ENCODE assay signal across 10 cellular contexts in the genomic region with DNA sequence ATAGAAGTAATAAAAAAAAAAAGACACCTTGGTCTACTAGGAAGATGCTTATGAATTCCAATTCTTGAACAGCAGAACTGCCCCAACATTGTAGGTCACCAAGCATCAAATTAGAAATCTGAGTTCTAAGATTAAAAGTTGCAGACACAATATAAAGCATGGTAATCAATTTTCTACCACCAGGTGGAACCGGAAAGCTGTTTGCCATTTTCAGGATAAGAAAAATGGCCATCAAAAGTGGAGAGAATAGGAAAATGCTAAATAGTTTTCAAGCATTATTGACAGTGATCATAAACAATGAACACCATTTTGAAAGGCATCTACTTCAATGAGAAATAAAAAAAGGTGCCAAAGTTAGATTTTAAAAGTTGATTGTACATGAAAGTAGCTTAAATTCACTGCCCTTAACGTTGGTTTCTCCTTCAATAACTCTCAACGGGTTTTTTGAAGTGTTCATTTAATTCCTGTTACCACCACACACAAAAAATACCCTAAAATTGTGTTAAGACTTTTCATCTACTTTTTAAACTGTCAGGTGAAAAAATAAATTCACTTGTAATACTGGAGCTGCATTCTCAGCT.
A peak's percentile ranks its signal among the peaks of the same experiment; 100 is the strongest.
DNase-seq lines count a peak whose midpoint lies in the region; ATAC-seq, FAIRE-seq and TF ChIP-seq lines count a peak whose summit lies in the region.
"Had no signal": no experiment of that assay in that cellular context is flagged by ENCODE, and none has a peak within 500 bp of the region (broad histone marks: within the 10 kb centered on the region; RNA-seq: fewer than 3 reads in every experiment).

No MANE protein-coding gene starts in this region.

- no peak overlapping the region for H3K27ac ChIP-seq in pancreas

- ATAC-seq in pancreas (peak in 2 of 4 donors; percentile 40 to 43), T-helper 17 cell (no peak)
- no peak for ATAC-seq in stimulated activated naive B cell treated with anti-CD40 and anti-IgM and Interleukin-4, amounts not matched to agents 10 μg/mL and 1 μg/mL and 100 μg/mL, for 72 hours (replicated peaks)
- ATAC-seq: stimulated activated effector memory CD8-positive, alpha-beta T cell treated with anti-CD3 and anti-CD28 coated beads, Interleukin-12 subunit alpha, Interleukin-12 subunit beta, amount 100 ng/mL, for 72 hours had no signal

- no peak for FAIRE-seq in pancreas (lab: Jason Lieb, UNC)

- H3K4me1 ChIP-seq in pancreas, result no peaks in the 10 kb centered on the region

- H3K27me3 Mint-ChIP-seq in T-helper 17 cell (peaks cover 9% of the 10 kb centered on the region), immature natural killer cell (ENCODE audit: low read depth in 3 of 3) (no peaks in the 10 kb centered on the region)
- H3K27me3 Mint-ChIP-seq in stimulated activated naive B cell treated with anti-CD40 and anti-IgM and Interleukin-4, amounts not matched to agents 10 μg/mL and 1 μg/mL and 100 μg/mL, for 72 hours, result no peaks in the 10 kb centered on the region
- H3K27me3 Mint-ChIP-seq: activated B cell treated with CpG ODN at 0.5 μM for 24 hours had no signal

- 37 to 62% methylated on average over 3 of the region's 3 CpGs for WGBS in pancreas, 2 donors

- DNase-seq in GM03348 (ENCODE audit: low spot score) (peak; percentile 20), NCI-H1694 (lab: John Stamatoyannopoulos, UW) (peak; percentile 10), dedifferentiated amniotic fluid mesenchymal stem cell (ENCODE audit: extremely low spot score) (peak; percentile 58), pancreas (no peak), DMS79 treated with DMSO at 0.1 percent for 48 hours (lab: John Stamatoyannopoulos, UW) (no peak), T-helper 17 cell (no peak), immature natural killer cell (no peak)
- no peak for DNase-seq in stimulated activated naive B cell treated with anti-CD40 and anti-IgM and Interleukin-4, amounts not matched to agents 10 μg/mL and 1 μg/mL and 100 μg/mL, for 72 hours
- DNase-seq: activated B cell treated with CpG ODN at 0.5 μM for 24 hours had no signal

- no peak overlapping the region for H3K4me3 ChIP-seq in pancreas

- H3K36me3 ChIP-seq in pancreas, result no peaks in the 10 kb centered on the region

- H3K27me3 ChIP-seq in pancreas, result peaks cover 0 to 5% (median 1%) of the 10 kb centered on the region in 4 donors

- no peaks in the 10 kb centered on the region for H3K9me3 ChIP-seq in pancreas
- no peaks in the 10 kb centered on the region for H3K9me3 ChIP-seq in T-helper 17 cell (ENCODE audit: control insufficient read depth, low read length, poor library complexity, severe bottlenecking)

- H3K9me3 Mint-ChIP-seq in stimulated activated naive B cell treated with anti-CD40 and anti-IgM and Interleukin-4, amounts not matched to agents 10 μg/mL and 1 μg/mL and 100 μg/mL, for 72 hours, result no peaks in the 10 kb centered on the region
- H3K9me3 Mint-ChIP-seq in immature natural killer cell, result peaks cover 2 to 24% (median 8%) of the 10 kb centered on the region in 6 donors
- H3K9me3 Mint-ChIP-seq: activated B cell treated with CpG ODN at 0.5 μM for 24 hours; stimulated activated effector memory CD8-positive, alpha-beta T cell treated with anti-CD3 and anti-CD28 coated beads, Interleukin-12 subunit alpha, Interleukin-12 subunit beta, amount 100 ng/mL, for 72 hours had no signal

- TF ChIP-seq CTCF in pancreas (IDR thresholded peaks at IDR 0.05), result peak in 3 of 4 donors; percentile 27 to 28 (median 27)

- H3K27ac Mint-ChIP-seq in T-helper 17 cell (no peak overlapping the region), immature natural killer cell (no peak overlapping the region)
- no peak overlapping the region for H3K27ac Mint-ChIP-seq in stimulated activated naive B cell treated with anti-CD40 and anti-IgM and Interleukin-4, amounts not matched to agents 10 μg/mL and 1 μg/mL and 100 μg/mL, for 72 hours
- H3K27ac Mint-ChIP-seq: activated B cell treated with CpG ODN at 0.5 μM for 24 hours; stimulated activated effector memory CD8-positive, alpha-beta T cell treated with anti-CD3 and anti-CD28 coated beads, Interleukin-12 subunit alpha, Interleukin-12 subunit beta, amount 100 ng/mL, for 72 hours had no signal

- H3K36me3 Mint-ChIP-seq in T-helper 17 cell (ENCODE audit: low read depth) (no peaks in the 10 kb centered on the region), immature natural killer cell (no peaks in the 10 kb centered on the region)
- H3K36me3 Mint-ChIP-seq in stimulated activated naive B cell treated with anti-CD40 and anti-IgM and Interleukin-4, amounts not matched to agents 10 μg/mL and 1 μg/mL and 100 μg/mL, for 72 hours, result no peaks in the 10 kb centered on the region
- H3K36me3 Mint-ChIP-seq: stimulated activated effector memory CD8-positive, alpha-beta T cell treated with anti-CD3 and anti-CD28 coated beads, Interleukin-12 subunit alpha, Interleukin-12 subunit beta, amount 100 ng/mL, for 72 hours had no signal

- H3K4me1 Mint-ChIP-seq in T-helper 17 cell (peaks cover 3% of the 10 kb centered on the region), immature natural killer cell (no peaks in the 10 kb centered on the region)
- H3K4me1 Mint-ChIP-seq in stimulated activated naive B cell treated with anti-CD40 and anti-IgM and Interleukin-4, amounts not matched to agents 10 μg/mL and 1 μg/mL and 100 μg/mL, for 72 hours, result no peaks in the 10 kb centered on the region
- H3K4me1 Mint-ChIP-seq: activated B cell treated with CpG ODN at 0.5 μM for 24 hours; stimulated activated effector memory CD8-positive, alpha-beta T cell treated with anti-CD3 and anti-CD28 coated beads, Interleukin-12 subunit alpha, Interleukin-12 subunit beta, amount 100 ng/mL, for 72 hours had no signal

- no peak overlapping the region for H3K4me3 Mint-ChIP-seq in T-helper 17 cell
- H3K4me3 Mint-ChIP-seq in stimulated activated naive B cell treated with anti-CD40 and anti-IgM and Interleukin-4, amounts not matched to agents 10 μg/mL and 1 μg/mL and 100 μg/mL, for 72 hours, result no peak overlapping the region
- H3K4me3 Mint-ChIP-seq in immature natural killer cell, result no peak overlapping the region
- H3K4me3 Mint-ChIP-seq: activated B cell treated with CpG ODN at 0.5 μM for 24 hours; stimulated activated effector memory CD8-positive, alpha-beta T cell treated with anti-CD3 and anti-CD28 coated beads, Interleukin-12 subunit alpha, Interleukin-12 subunit beta, amount 100 ng/mL, for 72 hours had no signal

- intact Hi-C loops in pancreas (cut with DNase I), result no loop called here

Comparison
In these comparisons a context has a peak if more than half of its experiments do, and no peak if none do; other contexts are left out.
1. DNase-seq: peak in GM03348 (single experiment), NCI-H1694 (single experiment) and dedifferentiated amniotic fluid mesenchymal stem cell (single experiment); none in pancreas (0 of 6), DMS79 treated with DMSO at 0.1 percent for 48 hours (single experiment), T-helper 17 cell (0 of 3), stimulated activated naive B cell treated with anti-CD40 and anti-IgM and Interleukin-4, amounts not matched to agents 10 μg/mL and 1 μg/mL and 100 μg/mL, for 72 hours (single experiment) and immature natural killer cell (0 of 3).